8 cellular contexts compared by ENCODE assay signal in genomic region chr19:572140-572890, GRCh38. TPM values are rescaled to one million over a fixed set of nuclear protein-coding genes. Genes with fewer than 3 reads are reported as not detected.
DNase-seq lines count a peak whose midpoint lies in the region; ATAC-seq and TF ChIP-seq lines count a peak whose summit lies in the region.

BSG (plus strand) TSS chr19:572596; CDS start chr19:572635, 39 bp downstream.

- H3K4me3 Mint-ChIP-seq in HFFc6 = peak within 1 kb of the TSS; percentile 93
- H3K4me3 Mint-ChIP-seq in activated naive CD4-positive, alpha-beta T cell treated with anti-CD3 and anti-CD28 coated beads, Interleukin-2, amount 10 ng/mL, durations not matched to agents 7 days and 5 days = peak within 1 kb of the TSS; percentile 84

- H3K4me3 ChIP-seq in NB4 (ENCODE audit: low read depth, low read length) (peak within 1 kb of the TSS; percentile 80), SK-N-MC (peak within 1 kb of the TSS; percentile 97), gastroesophageal sphincter (peak within 1 kb of the TSS; percentile 83 to 87)

- 0 to 10% methylated on average over 2 to 4 of the region's 95 CpGs for WGBS in gastroesophageal sphincter (ENCODE audit: low coverage in 1 of 2), 2 donors

- H3K9me3 ChIP-seq in SK-N-MC (ENCODE audit: low read depth, low read length) (no peaks in the 10 kb centered on the region), gastroesophageal sphincter (no peaks in the 10 kb centered on the region)

- H3K27me3 ChIP-seq in gastroesophageal sphincter = no peaks in the 10 kb centered on the region

- peaks cover 7% of the 10 kb centered on the region for H3K9me3 Mint-ChIP-seq in HFFc6
- H3K9me3 Mint-ChIP-seq in activated naive CD4-positive, alpha-beta T cell treated with anti-CD3 and anti-CD28 coated beads, Interleukin-2, amount 10 ng/mL, durations not matched to agents 7 days and 5 days = no peaks in the 10 kb centered on the region

- peak; percentile 93 for ATAC-seq in gastroesophageal sphincter

- TF ChIP-seq POLR2A in NB4 (IDR thresholded peaks at IDR 0.05; ENCODE audit: extremely low read depth, insufficient read length) (peak; percentile 94), gastroesophageal sphincter (IDR thresholded peaks at IDR 0.05) (peak; percentile 94)

- peaks cover 6% of the 10 kb centered on the region for H3K27me3 Mint-ChIP-seq in HFFc6 (ENCODE audit: insufficient read depth)
- peaks cover 7% of the 10 kb centered on the region for H3K27me3 Mint-ChIP-seq in activated naive CD4-positive, alpha-beta T cell treated with anti-CD3 and anti-CD28 coated beads, Interleukin-2, amount 10 ng/mL, durations not matched to agents 7 days and 5 days

- CTCF ChIA-PET in activated naive CD4-positive, alpha-beta T cell treated with anti-CD3 and anti-CD28 coated beads, Interleukin-2, amount 10 ng/mL, durations not matched to agents 7 days and 5 days (lab: Charles Lee) = interaction anchor here (1.4 kb wide), 1 partner anchor 61 kb away, joined by 3 read pairs; no protein-coding TSS in a partner anchor

- no peak for TF ChIP-seq CTCF in HFFc6 (IDR thresholded peaks at IDR 0.05)
- no peak for TF ChIP-seq CTCF in NB4 (IDR thresholded peaks at IDR 0.05; ENCODE audit: low read depth, low read length)
- peak in 1 of 4 experiments; percentile 31 for TF ChIP-seq CTCF in gastroesophageal sphincter (IDR thresholded peaks at IDR 0.05)

- H3K36me3 Mint-ChIP-seq in HFFc6 (ENCODE audit: low read depth) = no peaks in the 10 kb centered on the region
- peaks cover 3% of the 10 kb centered on the region for H3K36me3 Mint-ChIP-seq in activated naive CD4-positive, alpha-beta T cell treated with anti-CD3 and anti-CD28 coated beads, Interleukin-2, amount 10 ng/mL, durations not matched to agents 7 days and 5 days

- peak; percentile 100 for DNase-seq in GM03348 (ENCODE audit: low spot score)
- DNase-seq in HFFc6 = peak; percentile 98
- peak; percentile 96 for DNase-seq in NB4 (ENCODE audit: low read depth)
- peak; percentile 96 for DNase-seq in SK-N-MC (ENCODE audit: low read depth, low spot score)
- peak; percentile 99 for DNase-seq in activated naive CD4-positive, alpha-beta T cell treated with anti-CD3 and anti-CD28 coated beads, Interleukin-2, amount 10 ng/mL, durations not matched to agents 7 days and 5 days
- DNase-seq in non-pigmented ciliary epithelial cell (ENCODE audit: low read depth) = peak; percentile 76
- DNase-seq in superior temporal gyrus (ENCODE audit: extremely low spot score) = peak; percentile 98

- peaks cover 0 to 57% (median 34%) of the 10 kb centered on the region in 3 donors for H3K4me1 ChIP-seq in gastroesophageal sphincter

- TF ChIP-seq EP300 in gastroesophageal sphincter (IDR thresholded peaks at IDR 0.05) = no peak

- peak within 1 kb of the TSS; percentile 94 for H3K9ac ChIP-seq in SK-N-MC (ENCODE audit: insufficient read length)

- peaks cover 35% of the 10 kb centered on the region for H3K4me1 Mint-ChIP-seq in HFFc6 (ENCODE audit: low read depth)
- peaks cover 51% of the 10 kb centered on the region for H3K4me1 Mint-ChIP-seq in activated naive CD4-positive, alpha-beta T cell treated with anti-CD3 and anti-CD28 coated beads, Interleukin-2, amount 10 ng/mL, durations not matched to agents 7 days and 5 days

- H3K36me3 ChIP-seq in SK-N-MC (ENCODE audit: insufficient read depth, low read length) (no peaks in the 10 kb centered on the region; the same call in 1 of the 2 replicates), gastroesophageal sphincter (peaks cover 0 to 3% of the 10 kb centered on the region in 2 donors)

- peak within 1 kb of the TSS; percentile 95 for H3K27ac Mint-ChIP-seq in HFFc6
- peak within 1 kb of the TSS; percentile 98 for H3K27ac Mint-ChIP-seq in activated naive CD4-positive, alpha-beta T cell treated with anti-CD3 and anti-CD28 coated beads, Interleukin-2, amount 10 ng/mL, durations not matched to agents 7 days and 5 days

- H3K27ac ChIP-seq in SK-N-MC = peak within 1 kb of the TSS; percentile 98
- peak within 1 kb of the TSS; percentile 49 to 95 (median 92) for H3K27ac ChIP-seq in gastroesophageal sphincter

RNA-seq across cellular contexts. Expression of gene BSG, which starts in this region (rescaled TPM):
- 100 to 1,000 TPM; 422 to 534 (median 465) TPM for total RNA-seq in HFFc6 (2021; fragmentation: NEBNext Ultra II Directional; extraction: Animal tissue kit (Norgen Biotek cat#: 25700))
- 100 to 1,000 TPM; 347 to 450 (median 384) TPM for total RNA-seq in gastroesophageal sphincter

Comparison
In these comparisons a context has a peak if more than half of its experiments do, and no peak if none do; other contexts are left out.
1. Peak in every context shown above with its lines: DNase-seq, ATAC-seq, H3K4me3 ChIP-seq and H3K27ac ChIP-seq.